9 cellular contexts compared by ENCODE assay signal in the genomic region with DNA sequence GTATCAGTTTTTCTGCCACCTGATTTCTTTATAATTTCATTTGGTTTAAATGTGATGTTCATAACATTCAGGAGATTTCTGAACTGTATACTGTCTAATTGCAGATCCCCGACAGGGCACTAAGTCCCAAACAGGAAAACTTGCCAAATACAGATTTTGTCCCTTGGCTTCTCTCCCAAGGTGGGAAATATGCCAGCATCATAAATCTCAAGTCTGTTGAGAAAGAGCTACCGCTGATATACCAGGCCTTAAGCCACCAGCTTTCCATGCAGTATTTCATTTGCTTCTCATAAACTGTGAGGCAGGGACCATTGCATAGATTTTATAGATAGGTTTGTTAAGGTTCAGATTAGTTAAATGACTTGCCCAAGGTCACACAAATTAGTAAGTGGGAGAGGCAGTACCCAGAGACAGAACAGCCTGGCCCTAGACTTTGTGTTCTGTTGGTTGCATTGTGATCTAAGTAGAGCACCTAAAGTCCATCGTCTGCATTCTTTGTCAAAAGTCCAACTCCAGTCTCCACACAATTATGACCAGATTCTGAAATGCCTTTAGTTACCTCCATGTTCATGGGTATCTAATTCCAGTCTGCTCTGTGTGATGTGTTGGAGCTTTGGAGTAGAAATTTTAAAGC. TPM values are rescaled to one million over a fixed set of nuclear protein-coding genes. Genes with fewer than 3 reads are reported as not detected.
A peak's percentile ranks its signal among the peaks of the same experiment; 100 is the strongest.
DNase-seq lines count a peak whose midpoint lies in the region; ATAC-seq and TF ChIP-seq lines count a peak whose summit lies in the region.
"Had no signal": no experiment of that assay in that cellular context is flagged by ENCODE, and none has a peak within 500 bp of the region (broad histone marks: within the 10 kb centered on the region; RNA-seq: fewer than 3 reads in every experiment).

No MANE protein-coding gene starts in this region.

- peaks cover under 1 to 1% of the 10 kb centered on the region in 2 donors for H3K36me3 ChIP-seq in lung (ENCODE audit: control insufficient read depth in 2 of 2, insufficient read depth in 2 of 2, low read length in 2 of 2)
- H3K36me3 ChIP-seq in upper lobe of right lung = peaks cover under 1% of the 10 kb centered on the region
- H3K36me3 ChIP-seq in effector memory CD4-positive, alpha-beta T cell (ENCODE audit: control insufficient read depth, insufficient read depth, low read length) = no peaks in the 10 kb centered on the region

- intact Hi-C loops in upper lobe of right lung (cut with DNase I) = no loop called here
- intact Hi-C loops in CD14-positive monocyte (cut with micrococcal nuclease) = no loop called here

- H3K27me3 ChIP-seq in lung (ENCODE audit: control insufficient read depth, insufficient read depth) (no peaks in the 10 kb centered on the region), upper lobe of right lung (no peaks in the 10 kb centered on the region)
- no peaks in the 10 kb centered on the region for H3K27me3 ChIP-seq in effector memory CD4-positive, alpha-beta T cell (replicated peaks; ENCODE audit: control insufficient read depth, insufficient read depth, low read length, poor library complexity, severe bottlenecking)

- TF ChIP-seq CTCF in LNCaP clone FGC (IDR thresholded peaks at IDR 0.05; ENCODE audit: control insufficient read depth, extremely low read depth, insufficient read depth) = no peak
- no peak for TF ChIP-seq CTCF in chondrocyte (IDR thresholded peaks at IDR 0.05)
- TF ChIP-seq CTCF in lung (IDR thresholded peaks at IDR 0.05; ENCODE audit: control extremely low read depth, extremely low read depth) = no peak
- TF ChIP-seq CTCF in upper lobe of right lung (IDR thresholded peaks at IDR 0.05) = no peak
- TF ChIP-seq CTCF in CD14-positive monocyte (IDR thresholded peaks at IDR 0.05) = no peak

- no peaks in the 10 kb centered on the region for H3K27me3 Mint-ChIP-seq in chondrocyte (ENCODE audit: low read depth)
- no peaks in the 10 kb centered on the region for H3K27me3 Mint-ChIP-seq in CD14-positive monocyte (ENCODE audit: low read depth in 3 of 3)

- H3K4me1 ChIP-seq in lung (ENCODE audit: control insufficient read depth in 2 of 2, insufficient read depth in 2 of 2, low read length in 2 of 2) = peaks cover 0 to 6% of the 10 kb centered on the region in 2 donors
- H3K4me1 ChIP-seq in upper lobe of right lung = peaks cover 23% of the 10 kb centered on the region
- no peaks in the 10 kb centered on the region for H3K4me1 ChIP-seq in effector memory CD4-positive, alpha-beta T cell (ENCODE audit: control insufficient read depth, insufficient read depth, low read length, poor library complexity, severe bottlenecking)

- H3K4me3 Mint-ChIP-seq in chondrocyte (ENCODE audit: unreplicated experiment) = no peak overlapping the region
- H3K4me3 Mint-ChIP-seq in CD14-positive monocyte = no peak overlapping the region

- H3K27ac Mint-ChIP-seq in chondrocyte (ENCODE audit: unreplicated experiment) = peak overlapping the region; percentile 91
- no peak overlapping the region for H3K27ac Mint-ChIP-seq in CD14-positive monocyte

- H3K9me3 Mint-ChIP-seq in chondrocyte (ENCODE audit: low read depth) (no peaks in the 10 kb centered on the region), CD14-positive monocyte (no peaks in the 10 kb centered on the region)

- H3K36me3 Mint-ChIP-seq in chondrocyte (ENCODE audit: low read depth) (peaks cover 3% of the 10 kb centered on the region), CD14-positive monocyte (peaks cover 28 to 33% of the 10 kb centered on the region in 2 donors)

- H3K4me1 Mint-ChIP-seq in chondrocyte (ENCODE audit: low read depth) (peaks cover 81% of the 10 kb centered on the region), CD14-positive monocyte (no peaks in the 10 kb centered on the region)

- H3K9me3 ChIP-seq in lung (ENCODE audit: control insufficient read depth in 2 of 2, insufficient read depth in 1 of 2, low read length in 1 of 2) (no peaks in the 10 kb centered on the region), upper lobe of right lung (no peaks in the 10 kb centered on the region)
- no peaks in the 10 kb centered on the region for H3K9me3 ChIP-seq in effector memory CD4-positive, alpha-beta T cell (ENCODE audit: control insufficient read depth, low read length)

- DNase-seq in LNCaP clone FGC (ENCODE audit: low read depth) (peak; percentile 83), chondrocyte (ENCODE audit: low spot score) (no peak), lung (ENCODE audit: low spot score) (peak; percentile 35), upper lobe of right lung (no peak), CD14-positive monocyte (ENCODE audit: low spot score) (no peak), retina (no peak)
- no peak for DNase-seq in effector memory CD4-positive, alpha-beta T cell

- ATAC-seq in lung (ENCODE audit: insufficient read depth, low FRiP score) = peak; percentile 14
- peak; percentile 56 for ATAC-seq in upper lobe of right lung
- ATAC-seq: GM12878, Panc1 had no signal

- H3K4me3 ChIP-seq in LNCaP clone FGC (ENCODE audit: low read depth, low read length) (no peak overlapping the region), lung (no peak overlapping the region), upper lobe of right lung (no peak overlapping the region)
- H3K4me3 ChIP-seq in effector memory CD4-positive, alpha-beta T cell (ENCODE audit: insufficient read depth, low read depth, low read length, poor library complexity, severe bottlenecking) = no peak overlapping the region
- H3K4me3 ChIP-seq: GM12878 had no signal

- WGBS in lung, 2 donors = 22 to 24% methylated on average over 3 of the region's 3 CpGs

- H3K27ac ChIP-seq in lung (ENCODE audit: low read depth in 1 of 2, low read length in 1 of 2) = peak overlapping the region in 1 of 2 donors; percentile 24
- peak overlapping the region; percentile 24 for H3K27ac ChIP-seq in upper lobe of right lung
- no peak overlapping the region for H3K27ac ChIP-seq in effector memory CD4-positive, alpha-beta T cell (ENCODE audit: insufficient read depth, low read length, poor library complexity, severe bottlenecking)

RNA-seq across cellular contexts. Expression of a gene that starts 16.2 kb away (rescaled TPM):
- total RNA-seq in chondrocyte = 3.9 to 5.5 TPM (median 4.8 TPM) in 3 replicates
- total RNA-seq in lung = 1 to 10 TPM; 3.7 to 6.1 TPM
- under 1 TPM in 1 of 2 donors, not detected in 1; 0.03 TPM for polyA plus RNA-seq in lung
- 3.3 TPM for total RNA-seq in upper lobe of right lung
- polyA plus RNA-seq in CD14-positive monocyte = not detected

Comparison
In these comparisons a context has a peak if more than half of its experiments do, and no peak if none do; other contexts are left out.
1. DNase-seq: peak in LNCaP clone FGC (single experiment) and lung (single experiment); none in chondrocyte (single experiment), upper lobe of right lung (single experiment), effector memory CD4-positive, alpha-beta T cell (0 of 3), CD14-positive monocyte (single experiment) and retina (single experiment).